In genomic region chr1:154334647-154335350, GRCh38 we compare ENCODE assay signal across 8 cellular contexts. TPM values are rescaled to one million over a fixed set of nuclear protein-coding genes. Genes with fewer than 3 reads are reported as not detected.
A peak's percentile ranks its signal among the peaks of the same experiment; 100 is the strongest.
DNase-seq lines count a peak whose midpoint lies in the region; ATAC-seq, FAIRE-seq and TF ChIP-seq lines count a peak whose summit lies in the region.

No MANE protein-coding gene starts in this region.

- DNase-seq in DMS53 treated with DMSO at 0.1 percent for 48 hours (lab: John Stamatoyannopoulos, UW; ENCODE audit: unreplicated experiment) (peak; percentile 61), NOMO-1 treated with DMSO at 0.1 percent for 48 hours (lab: John Stamatoyannopoulos, UW; ENCODE audit: unreplicated experiment) (peak; percentile 72), H1 (ENCODE audit: low read depth in 1 of 2, low spot score in 2 of 2) (peak in 1 of 2 experiments; percentile 90), middle frontal gyrus (ENCODE audit: extremely low spot score, low spot score) (peak; percentile 61)
- peak; percentile 95 for DNase-seq in activated CD8-positive, alpha-beta memory T cell treated with anti-CD3 and anti-CD28 coated beads, Interleukin-2, amount 10 ng/mL, durations not matched to agents 7 days and 5 days
- DNase-seq in stimulated activated CD8-positive, alpha-beta memory T cell treated with anti-CD3 and anti-CD28 coated beads, Interleukin-4, amount 100 ng/mL, for 4 hours (ENCODE audit: low read depth in 2 of 2, low spot score in 1 of 2), result peak; percentile 83 to 90

- no peak overlapping the region for H3K9ac ChIP-seq in H1 (replicated peaks in 1 of 4; ENCODE audit: extremely low read depth in 1 of 4, low read depth in 3 of 4, low read length in 3 of 4)

- no peak overlapping the region for H3K4ac ChIP-seq in H1 (replicated peaks; ENCODE audit: insufficient read length, low read depth, low read length)

- no peaks in the 10 kb centered on the region for H3K23me2 ChIP-seq in H1 (ENCODE audit: low read depth, low read length)

- H3K4me1 Mint-ChIP-seq in activated CD8-positive, alpha-beta memory T cell treated with anti-CD3 and anti-CD28 coated beads, Interleukin-2, amount 10 ng/mL, durations not matched to agents 7 days and 5 days, result peaks cover 60% of the 10 kb centered on the region

- no peak overlapping the region for H4K5ac ChIP-seq in H1 (ENCODE audit: insufficient read length, low read depth, low read length)

- TF ChIP-seq EP300 in H1 (IDR thresholded peaks at IDR 0.05; ENCODE audit: borderline replicate concordance in 1 of 2, low read depth in 2 of 2, low read length in 2 of 2), result no peak

- TF ChIP-seq CTCF in H1 (IDR thresholded peaks at IDR 0.05; ENCODE audit: control extremely low read depth in 1 of 3, insufficient read depth in 1 of 3, low read depth in 1 of 3, low read length in 3 of 3), result peak; percentile 68 to 90 (median 89)

- H3K4me2 ChIP-seq in H1 (ENCODE audit: insufficient read depth in 1 of 2, low read depth in 2 of 2, low read length in 2 of 2), result no peak overlapping the region

- ATAC-seq in HG03571 (IDR thresholded peaks at IDR 0.05; ENCODE audit: unreplicated experiment), result peak; percentile 69
- peak; percentile 90 for ATAC-seq in activated CD8-positive, alpha-beta memory T cell treated with anti-CD3 and anti-CD28 coated beads, Interleukin-2, amount 10 ng/mL, durations not matched to agents 7 days and 5 days
- ATAC-seq in GM21529 (IDR thresholded peaks at IDR 0.05; ENCODE audit: unreplicated experiment), result no peak

- H2AK5ac ChIP-seq in H1 (ENCODE audit: low read depth, low read length), result no peak overlapping the region

- H4K91ac ChIP-seq in H1 (replicated peaks; ENCODE audit: insufficient read length, low read length), result no peak overlapping the region

- no peak overlapping the region for H2BK5ac ChIP-seq in H1 (ENCODE audit: low read depth, low read length)

- no peak overlapping the region for H2BK12ac ChIP-seq in H1 (ENCODE audit: low read depth, low read length)

- peak; percentile 74 to 78 for TF ChIP-seq RAD21 in H1 (IDR thresholded peaks at IDR 0.05 in 1 of 2, conservative IDR thresholded peaks at IDR 0.05 in 1 of 2; ENCODE audit: low read depth in 2 of 2, low read length in 2 of 2)

- H3K4me3 ChIP-seq in H1 (ENCODE audit: extremely low read depth in 1 of 4, insufficient read depth in 2 of 4, low read depth in 3 of 4, low read length in 4 of 4), result no peak overlapping the region

- peaks cover 3 to 12% of the 10 kb centered on the region in 2 experiments for H4K20me1 ChIP-seq in H1 (replicated peaks in 1 of 2; ENCODE audit: control insufficient read depth in 1 of 2, insufficient read depth in 2 of 2, low read length in 2 of 2)

- no peaks in the 10 kb centered on the region for H3K9me3 ChIP-seq in H1 (ENCODE audit: insufficient read depth in 2 of 2, low read depth in 1 of 2, low read length in 1 of 2)

- H3K4me1 ChIP-seq in H1 (replicated peaks in 1 of 4; ENCODE audit: control insufficient read depth in 3 of 4, insufficient read depth in 4 of 4, low read length in 3 of 4), result peaks cover 0 to 3% (median 2%) of the 10 kb centered on the region in 4 experiments; a peak in 3 of 7 replicates

- WGBS in H1 (ENCODE audit: extremely low coverage in 1 of 2, insufficient coverage in 1 of 2, insufficient read length in 1 of 2, insufficient replicate concordance in 2 of 2, low coverage in 1 of 2, low lambda C conversion rate in 2 of 2, missing lambda C conversion rate in 1 of 2), 2 experiments, result 51% methylated on average over 9 of the region's 9 CpGs; no CpG with 5 or more reads in 1 of the 2 experiments

- no peak overlapping the region for H2BK15ac ChIP-seq in H1 (ENCODE audit: low read length)

- H3K36me3 Mint-ChIP-seq in activated CD8-positive, alpha-beta memory T cell treated with anti-CD3 and anti-CD28 coated beads, Interleukin-2, amount 10 ng/mL, durations not matched to agents 7 days and 5 days, result peaks cover 60% of the 10 kb centered on the region

- H3K56ac ChIP-seq in H1 (replicated peaks; ENCODE audit: insufficient read length, low read depth, low read length), result no peak overlapping the region

- peak overlapping the region; percentile 12 for H3K4me3 Mint-ChIP-seq in activated CD8-positive, alpha-beta memory T cell treated with anti-CD3 and anti-CD28 coated beads, Interleukin-2, amount 10 ng/mL, durations not matched to agents 7 days and 5 days

- no peak overlapping the region for H3K18ac ChIP-seq in H1 (ENCODE audit: extremely low read depth, low read length)

- POLR2A ChIA-PET in H1 (lab: Charles Lee; ENCODE audit: partially characterized antibody), result interaction anchor here (0.8 to 1.9 kb wide), 7 partner anchors 9 to 125 kb away, joined by 3 to 9 read pairs (median 3); partner anchors contain the start of gene ATP8B2

- H3K36me3 ChIP-seq in H1 (ENCODE audit: control insufficient read depth in 2 of 4, insufficient read depth in 4 of 4, low read length in 3 of 4), result peaks cover 13 to 57% (median 41%) of the 10 kb centered on the region in 4 experiments

- no peak for TF ChIP-seq POLR2A in H1 (IDR thresholded peaks at IDR 0.05; ENCODE audit: control extremely low read depth in 1 of 2, low read depth in 2 of 2, low read length in 2 of 2)

- peaks cover 0 to 6% of the 10 kb centered on the region in 2 experiments; a peak in 1 of 4 replicates for H3K79me2 ChIP-seq in H1 (ENCODE audit: control insufficient read depth in 1 of 2, insufficient read depth in 2 of 2, low read length in 2 of 2)

- H3K79me1 ChIP-seq in H1 (ENCODE audit: low read depth, low read length), result peaks cover under 1% of the 10 kb centered on the region; the same call in 1 of the 2 replicates

- H3K27ac ChIP-seq in H1 (ENCODE audit: low read depth, low read length), result no peak overlapping the region

- no peaks in the 10 kb centered on the region for H3K27me3 Mint-ChIP-seq in activated CD8-positive, alpha-beta memory T cell treated with anti-CD3 and anti-CD28 coated beads, Interleukin-2, amount 10 ng/mL, durations not matched to agents 7 days and 5 days

- no peak for FAIRE-seq in H1 (lab: Jason Lieb, UNC)

- H2AFZ ChIP-seq in H1 (ENCODE audit: low read length), result no peak overlapping the region

- no peak overlapping the region for H3K14ac ChIP-seq in H1 (ENCODE audit: insufficient read length)

- no peaks in the 10 kb centered on the region for H3K9me3 Mint-ChIP-seq in activated CD8-positive, alpha-beta memory T cell treated with anti-CD3 and anti-CD28 coated beads, Interleukin-2, amount 10 ng/mL, durations not matched to agents 7 days and 5 days (ENCODE audit: low read depth)

- H3K27me3 ChIP-seq in H1 (replicated peaks in 1 of 4; ENCODE audit: control insufficient read depth in 3 of 4, extremely low read depth in 1 of 4, insufficient read depth in 3 of 4, low read length in 3 of 4), result no peaks in the 10 kb centered on the region

- H2BK20ac ChIP-seq in H1 (ENCODE audit: low read length), result no peak overlapping the region

- H4K8ac ChIP-seq in H1 (ENCODE audit: extremely low read depth, insufficient read depth, low read length), result no peak overlapping the region

- no peak overlapping the region for H2BK120ac ChIP-seq in H1 (replicated peaks; ENCODE audit: low read depth, low read length)

- no peak overlapping the region for H3K23ac ChIP-seq in H1 (ENCODE audit: insufficient read length)

- H3K27ac Mint-ChIP-seq in activated CD8-positive, alpha-beta memory T cell treated with anti-CD3 and anti-CD28 coated beads, Interleukin-2, amount 10 ng/mL, durations not matched to agents 7 days and 5 days, result peak overlapping the region; percentile 78

- CTCF ChIA-PET in activated CD8-positive, alpha-beta memory T cell treated with anti-CD3 and anti-CD28 coated beads, Interleukin-2, amount 10 ng/mL, durations not matched to agents 7 days and 5 days (lab: Charles Lee), result interaction anchor here (0.6 to 15.3 kb wide), 45 partner anchors 10 to 755 kb away, joined by 3 to 292 read pairs (median 4); partner anchors contain the start of genes AQP10, ATP8B2, DENND4B and HAX1
- CTCF ChIA-PET in H1 (lab: Charles Lee; ENCODE audit: partially characterized antibody), result interaction anchor here (0.6 to 27.5 kb wide), 36 partner anchors 7 to 294 kb away, joined by 3 to 507 read pairs (median 4); partner anchors contain the start of genes AQP10, ATP8B2 and TPM3

TF ChIP-seq in H1, 55 proteins besides CTCF, POLR2A, EP300 and RAD21 (continues in another document):
- 0 out of 2 replicates have a peak, but pooled peaks have one; percentile 7 for TF ChIP-seq MAX (IDR thresholded peaks at IDR 0.05)
- no peak; the same call in 1 of the 2 replicates for TF ChIP-seq EGR1 (IDR thresholded peaks at IDR 0.05; ENCODE audit: borderline replicate concordance, low read depth, low read length)
- no peak for TF ChIP-seq SIRT6 (IDR thresholded peaks at IDR 0.05; ENCODE audit: low read length)
- peak; percentile 25; the same call in 1 of the 2 replicates for TF ChIP-seq CREB1 (IDR thresholded peaks at IDR 0.05)
- no peak for TF ChIP-seq NRF1 (IDR thresholded peaks at IDR 0.05; ENCODE audit: low read depth, low read length)

RNA-seq across cellular contexts. Expression of gene ATP8B2, which starts 9.5 kb away (rescaled TPM):
- total RNA-seq in activated CD8-positive, alpha-beta memory T cell treated with anti-CD3 and anti-CD28 coated beads, Interleukin-2, amount 10 ng/mL, durations not matched to agents 7 days and 5 days, result 10 to 100 TPM; 46.3 to 67.3 TPM
- 59.3 and 61.4 TPM in 2 replicates for total RNA-seq in H1 (2021; fragmentation: NEBNext Ultra II Directional; extraction: Animal tissue kit (Norgen Biotek cat#: 25700))
- 70.1 and 98.5 TPM in 2 replicates for polyA plus RNA-seq in H1 (2011; rRNA removed)
- polyA plus RNA-seq in H1 (2011; cell fraction: cytosol; rRNA removed), result 47.8 TPM
- polyA plus RNA-seq in H1 (2011; cell fraction: nucleus; rRNA removed), result 115 TPM
- polyA plus RNA-seq in H1 (2012, experiment 1 of 2), result 27.5 to 39.2 TPM (median 34.5 TPM) in 4 replicates
- 20.8 TPM for polyA plus RNA-seq in H1 (2012, experiment 2 of 2)
- polyA plus RNA-seq in H1 (2013, experiment 1 of 2), result 34.7 TPM
- polyA plus RNA-seq in H1 (2013, experiment 2 of 2), result 38.4 TPM
- 58.6 and 67.6 TPM in 2 replicates for polyA minus RNA-seq in H1 (2011; rRNA and poly(A)+ RNA removed)
- polyA minus RNA-seq in H1 (2011; cell fraction: cytosol; rRNA and poly(A)+ RNA removed), result 31.1 TPM
- 46.9 TPM for polyA minus RNA-seq in H1 (2011; cell fraction: nucleus; rRNA and poly(A)+ RNA removed)

RNA-seq across cellular contexts. Expression of gene AQP10, which starts 13.9 kb away (rescaled TPM):
- not detected for total RNA-seq in activated CD8-positive, alpha-beta memory T cell treated with anti-CD3 and anti-CD28 coated beads, Interleukin-2, amount 10 ng/mL, durations not matched to agents 7 days and 5 days
- total RNA-seq in H1 (2021; fragmentation: NEBNext Ultra II Directional; extraction: Animal tissue kit (Norgen Biotek cat#: 25700)), result not detected in 2 replicates
- not detected in 2 replicates for polyA plus RNA-seq in H1 (2011; rRNA removed)
- not detected for polyA plus RNA-seq in H1 (2011; cell fraction: cytosol; rRNA removed)
- polyA plus RNA-seq in H1 (2011; cell fraction: nucleus; rRNA removed), result not detected
- polyA plus RNA-seq in H1 (2012, experiment 1 of 2), result not detected in 4 replicates
- not detected for polyA plus RNA-seq in H1 (2012, experiment 2 of 2)
- polyA plus RNA-seq in H1 (2013, experiment 1 of 2), result not detected
- not detected for polyA plus RNA-seq in H1 (2013, experiment 2 of 2)
- polyA minus RNA-seq in H1 (2011; rRNA and poly(A)+ RNA removed), result not detected in 2 replicates
- polyA minus RNA-seq in H1 (2011; cell fraction: cytosol; rRNA and poly(A)+ RNA removed), result not detected
- not detected for polyA minus RNA-seq in H1 (2011; cell fraction: nucleus; rRNA and poly(A)+ RNA removed)
